Comparison of ENCODE assay signal across 13 cellular contexts in genomic region chr16:75801307-75801706, GRCh38.
DNase-seq lines count a peak whose midpoint lies in the region; ATAC-seq, FAIRE-seq and TF ChIP-seq lines count a peak whose summit lies in the region.
"Had no signal": no experiment of that assay in that cellular context is flagged by ENCODE, and none has a peak within 500 bp of the region (broad histone marks: within the 10 kb centered on the region; RNA-seq: fewer than 3 reads in every experiment).

No MANE protein-coding gene starts in this region.

- H3K27me3 ChIP-seq in IMR-90 (ENCODE audit: control insufficient read depth, insufficient read depth, low read length), result no peaks in the 10 kb centered on the region
- H3K27me3 ChIP-seq: gastrocnemius medialis, Peyer's patch had no signal

- H3K27ac ChIP-seq in A549 (no peak overlapping the region), IMR-90 (ENCODE audit: insufficient read depth, low read length) (no peak overlapping the region)
- H3K27ac ChIP-seq: gastrocnemius medialis, Peyer's patch had no signal

- H3K9me3 Mint-ChIP-seq in T-helper 2 cell treated with Interferon-gamma antibody and Interleukin-4, amounts not matched to agents 5 μg/mL and 100 μg/mL, for 36 hours, result no peaks in the 10 kb centered on the region

- H3K4me2 ChIP-seq in A549 (no peak overlapping the region), IMR-90 (ENCODE audit: low read depth, low read length) (no peak overlapping the region)

- H4K20me1 ChIP-seq in IMR-90 (ENCODE audit: insufficient read depth, low read length), result no peaks in the 10 kb centered on the region

- H2AFZ ChIP-seq in IMR-90 (replicated peaks; ENCODE audit: low read length, poor library complexity), result no peak overlapping the region

- H3K36me3 ChIP-seq in IMR-90 (ENCODE audit: control insufficient read depth, insufficient read depth, low read length), result no peaks in the 10 kb centered on the region
- H3K36me3 ChIP-seq: gastrocnemius medialis, Peyer's patch had no signal

- peaks cover 2% of the 10 kb centered on the region for H3K36me3 Mint-ChIP-seq in T-helper 17 cell (ENCODE audit: low read depth)
- H3K36me3 Mint-ChIP-seq in T-helper 2 cell treated with Interferon-gamma antibody and Interleukin-4, amounts not matched to agents 5 μg/mL and 100 μg/mL, for 36 hours (ENCODE audit: low read depth), result no peaks in the 10 kb centered on the region
- H3K36me3 Mint-ChIP-seq: activated naive CD8-positive, alpha-beta T cell had no signal

- no peak overlapping the region for H2BK5ac ChIP-seq in IMR-90 (ENCODE audit: low read depth, low read length, poor library complexity, severe bottlenecking)

- H3K27ac Mint-ChIP-seq in T-helper 17 cell, result no peak overlapping the region
- H3K27ac Mint-ChIP-seq in T-helper 2 cell treated with Interferon-gamma antibody and Interleukin-4, amounts not matched to agents 5 μg/mL and 100 μg/mL, for 36 hours, result no peak overlapping the region
- H3K27ac Mint-ChIP-seq: activated naive CD8-positive, alpha-beta T cell had no signal

- no peak overlapping the region for H2AK5ac ChIP-seq in IMR-90 (ENCODE audit: low read depth, low read length)

- no peak overlapping the region for H4K91ac ChIP-seq in IMR-90 (ENCODE audit: insufficient read depth, low read depth, low read length)

- H3K18ac ChIP-seq in IMR-90 (ENCODE audit: low read depth, low read length), result no peak overlapping the region

- FAIRE-seq in A549 (lab: Jason Lieb, UNC), result no peak

- H3K23ac ChIP-seq in IMR-90 (ENCODE audit: low read depth, low read length), result no peak overlapping the region

- no TSS peak for BruUV-seq in IMR-90 (replicated peaks; lab: Mats Ljungman, UMichigan)

- in situ Hi-C loops in IMR-90 (cut with MboI; ENCODE audit: low sequenced_read_pairs), result no loop called here
- in situ Hi-C loops in SK-MEL-5 (cut with HindIII; ENCODE audit: low pct_unique_long_range_greater_than_20kb, low sequenced_read_pairs), result no loop called here

- intact Hi-C loops in IMR-90 (cut with micrococcal nuclease), result loop anchor here (5.0 kb wide), 1 partner anchor 851 kb away; no protein-coding TSS in a partner anchor

- POLR2A ChIA-PET in A549 (lab: Yijun Ruan, JAX) (no interaction called here), IMR-90 (lab: Charles Lee; ENCODE audit: unreplicated experiment) (no interaction called here)

- no peak for TF ChIP-seq EP300 in A549 (IDR thresholded peaks at IDR 0.05)

- no peaks in the 10 kb centered on the region for H3K4me1 Mint-ChIP-seq in T-helper 17 cell
- H3K4me1 Mint-ChIP-seq in T-helper 2 cell treated with Interferon-gamma antibody and Interleukin-4, amounts not matched to agents 5 μg/mL and 100 μg/mL, for 36 hours (ENCODE audit: low read depth), result no peaks in the 10 kb centered on the region

- H4K8ac ChIP-seq in IMR-90 (ENCODE audit: low read depth in 2 of 2, low read length in 2 of 2), result no peak overlapping the region

- H3K4me3 ChIP-seq in A549 (no peak overlapping the region), IMR-90 (ENCODE audit: insufficient read depth, low read depth, low read length) (no peak overlapping the region)
- H3K4me3 ChIP-seq: gastrocnemius medialis, Peyer's patch had no signal

- no peak overlapping the region for H2BK120ac ChIP-seq in IMR-90 (ENCODE audit: low read depth, low read length)

- 7% methylated on average over 3 of the region's 3 CpGs for WGBS in A549 (ENCODE audit: missing lambda C conversion rate)
- WGBS in IMR-90 (ENCODE audit: extremely low coverage in 2 of 2, insufficient read length in 1 of 2), 2 experiments, result no CpG with 5 or more reads among the region's 3 CpGs

- H3K4me3 Mint-ChIP-seq in T-helper 17 cell, result no peak overlapping the region
- H3K4me3 Mint-ChIP-seq in T-helper 2 cell treated with Interferon-gamma antibody and Interleukin-4, amounts not matched to agents 5 μg/mL and 100 μg/mL, for 36 hours, result no peak overlapping the region
- H3K4me3 Mint-ChIP-seq: activated naive CD8-positive, alpha-beta T cell had no signal

- H3K79me1 ChIP-seq in IMR-90 (ENCODE audit: low read depth in 1 of 2, low read length in 2 of 2), result no peaks in the 10 kb centered on the region

- H3K4ac ChIP-seq in IMR-90 (ENCODE audit: low read depth, low read length), result no peak overlapping the region

- CTCF ChIA-PET in A549 (lab: Yijun Ruan, JAX), result interaction anchor here (0.6 to 1.4 kb wide), 4 partner anchors 9 to 1370 kb away, joined by 3 to 4 read pairs (median 4); no protein-coding TSS in a partner anchor
- CTCF ChIA-PET in IMR-90 (lab: Yijun Ruan, JAX), result interaction anchor here (0.9 to 1.2 kb wide), 4 partner anchors 18 to 1370 kb away, joined by 3 to 4 read pairs (median 3); no protein-coding TSS in a partner anchor

- peak; percentile 37; the same call in 2 of the 3 replicates for TF ChIP-seq CTCF in A549 (IDR thresholded peaks at IDR 0.05)
- peak; percentile 53 for TF ChIP-seq CTCF in IMR-90 (conservative IDR thresholded peaks at IDR 0.05; ENCODE audit: low read depth, low read length)

- H2BK15ac ChIP-seq in IMR-90 (ENCODE audit: low read depth, low read length), result no peak overlapping the region

- no peak for DNase-seq in A549 (ENCODE audit: low read depth in 1 of 2, low spot score in 1 of 2)
- DNase-seq in IMR-90, result no peak
- DNase-seq in SK-MEL-5 (ENCODE audit: low read depth, low spot score), result peak; percentile 42
- DNase-seq in inferior parietal cortex (ENCODE audit: extremely low spot score), result peak; percentile 70
- no peak for DNase-seq in T-helper 17 cell
- DNase-seq in stimulated activated naive CD4-positive, alpha-beta T cell (lab: John Stamatoyannopoulos, UW), result no peak
- DNase-seq in T-helper 2 cell treated with Interferon-gamma antibody and Interleukin-4, amounts not matched to agents 5 μg/mL and 100 μg/mL, for 36 hours (ENCODE audit: low spot score), result no peak
- DNase-seq: gastrocnemius medialis; NCI-H187; Peyer's patch; stimulated activated CD4-positive, alpha-beta T cell treated with anti-CD3 and anti-CD28 coated beads, Interleukin-1b, Interleukin-23, amount 100 ng/mL, for 48 hours had no signal

- no peak overlapping the region for H3K56ac ChIP-seq in IMR-90 (ENCODE audit: extremely low read depth, insufficient read depth, low read length)

- TF ChIP-seq POLR2A in A549 (IDR thresholded peaks at IDR 0.05; ENCODE audit: low read length) (no peak), IMR-90 (IDR thresholded peaks at IDR 0.05; ENCODE audit: low read depth, low read length) (no peak)

- peak; percentile 54 to 60 for TF ChIP-seq RAD21 in A549 (conservative IDR thresholded peaks at IDR 0.05 in 1 of 2, IDR thresholded peaks at IDR 0.05 in 1 of 2)
- TF ChIP-seq RAD21 in IMR-90 (IDR thresholded peaks at IDR 0.05; ENCODE audit: low read length), result peak; percentile 57

- dilution Hi-C loops in IMR-90 (cut with HindIII; ENCODE audit: low sequenced_read_pairs, unreplicated experiment), result no loop called here

- no peaks in the 10 kb centered on the region for H3K9me1 ChIP-seq in IMR-90 (ENCODE audit: insufficient read depth, low read length)

- H3K9me3 ChIP-seq in A549 (no peaks in the 10 kb centered on the region), IMR-90 (ENCODE audit: control insufficient read depth, insufficient read depth, low read length) (no peaks in the 10 kb centered on the region), T-helper 17 cell (ENCODE audit: control insufficient read depth, low read length, poor library complexity, severe bottlenecking) (no peaks in the 10 kb centered on the region)
- H3K9me3 ChIP-seq: gastrocnemius medialis, Peyer's patch had no signal

- no peaks in the 10 kb centered on the region for H3K4me1 ChIP-seq in A549
- no peaks in the 10 kb centered on the region for H3K4me1 ChIP-seq in IMR-90 (ENCODE audit: control insufficient read depth, insufficient read depth, low read length)
- H3K4me1 ChIP-seq: gastrocnemius medialis, Peyer's patch had no signal

- H3K9ac ChIP-seq in IMR-90 (ENCODE audit: low read depth, low read length), result no peak overlapping the region

- no peak overlapping the region for H3K14ac ChIP-seq in IMR-90 (replicated peaks; ENCODE audit: low read depth, low read length)

- no peak overlapping the region for H2BK20ac ChIP-seq in IMR-90 (ENCODE audit: low read depth, low read length)

- ATAC-seq in A549 (no peak), IMR-90 (ENCODE audit: low read depth) (no peak), T-helper 17 cell (no peak), GM18511 (IDR thresholded peaks at IDR 0.05; ENCODE audit: unreplicated experiment) (no peak)
- ATAC-seq: gastrocnemius medialis had no signal

- H3K27me3 Mint-ChIP-seq in T-helper 17 cell, result peaks cover 49% of the 10 kb centered on the region
- H3K27me3 Mint-ChIP-seq in T-helper 2 cell treated with Interferon-gamma antibody and Interleukin-4, amounts not matched to agents 5 μg/mL and 100 μg/mL, for 36 hours (ENCODE audit: low read depth), result no peaks in the 10 kb centered on the region

- no peak overlapping the region for H2AK9ac ChIP-seq in IMR-90 (replicated peaks; ENCODE audit: low read depth, low read length, poor library complexity)

- H4K5ac ChIP-seq in IMR-90 (ENCODE audit: low read depth, low read length), result no peak overlapping the region

TF ChIP-seq in A549, 52 proteins besides CTCF, POLR2A, EP300 and RAD21:
- TF ChIP-seq SMC3 (IDR thresholded peaks at IDR 0.05) (peak; percentile 20; the same call in 1 of the 3 replicates), RNF2 (IDR thresholded peaks at IDR 0.05; ENCODE audit: borderline replicate concordance, low read depth) (no peak)

TF ChIP-seq in IMR-90, 13 proteins besides CTCF, POLR2A, EP300 and RAD21:
- TF ChIP-seq MAFK (IDR thresholded peaks at IDR 0.05; ENCODE audit: low read depth, low read length) (no peak), SMC3 (IDR thresholded peaks at IDR 0.05; ENCODE audit: low read depth, low read length) (peak; percentile 49; the same call in 1 of the 2 replicates)

Comparison
In these comparisons a context has a peak if more than half of its experiments do, and no peak if none do; other contexts are left out.
1. DNase-seq: peak in SK-MEL-5 (single experiment) and inferior parietal cortex (single experiment); none in A549 (0 of 2), IMR-90 (single experiment), T-helper 17 cell (0 of 3), stimulated activated naive CD4-positive, alpha-beta T cell (0 of 6) and T-helper 2 cell treated with Interferon-gamma antibody and Interleukin-4, amounts not matched to agents 5 μg/mL and 100 μg/mL, for 36 hours (single experiment).